1 cellular context compared by ENCODE assay signal in the genomic region with DNA sequence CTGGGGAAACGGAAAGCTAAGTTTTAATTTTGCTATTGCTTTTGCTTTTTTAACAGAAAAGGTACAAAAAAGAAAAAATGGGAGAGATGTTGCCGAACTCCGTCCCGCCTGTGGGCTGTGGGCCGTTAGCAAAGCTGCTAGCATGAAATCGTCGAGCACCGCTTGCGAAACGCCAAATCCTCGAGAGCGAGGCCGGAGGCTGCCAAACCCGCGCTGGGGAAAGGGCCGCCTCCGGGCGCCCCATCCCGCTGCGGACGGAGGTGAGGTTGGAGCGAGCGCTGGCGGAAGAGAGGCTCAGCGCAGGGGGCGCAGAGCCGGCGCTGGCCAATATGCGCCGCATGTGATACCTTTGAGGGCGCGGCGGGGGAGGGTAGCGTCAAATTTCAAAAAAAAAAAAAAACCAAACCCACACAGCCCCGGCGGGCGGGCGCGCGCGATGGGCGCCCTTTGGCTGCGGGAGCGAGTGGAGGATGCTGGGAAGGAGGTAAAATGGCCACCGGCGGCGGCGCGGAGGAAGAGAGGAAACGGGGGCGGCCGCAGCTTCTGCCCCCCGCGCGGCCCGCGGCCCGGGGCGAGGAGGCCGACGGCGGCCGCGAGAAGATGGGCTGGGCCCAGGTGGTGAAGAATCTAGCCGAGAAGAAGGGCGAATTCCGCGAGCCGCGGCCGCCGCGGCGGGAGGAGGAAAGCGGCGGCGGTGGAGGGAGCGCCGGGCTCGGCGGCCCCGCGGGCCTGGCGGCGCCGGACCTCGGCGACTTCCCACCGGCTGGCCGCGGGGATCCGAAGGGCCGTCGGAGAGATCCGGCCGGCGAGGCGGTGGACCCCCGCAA.
TF ChIP-seq lines count a peak whose summit lies in the region.

A gene with protein sequence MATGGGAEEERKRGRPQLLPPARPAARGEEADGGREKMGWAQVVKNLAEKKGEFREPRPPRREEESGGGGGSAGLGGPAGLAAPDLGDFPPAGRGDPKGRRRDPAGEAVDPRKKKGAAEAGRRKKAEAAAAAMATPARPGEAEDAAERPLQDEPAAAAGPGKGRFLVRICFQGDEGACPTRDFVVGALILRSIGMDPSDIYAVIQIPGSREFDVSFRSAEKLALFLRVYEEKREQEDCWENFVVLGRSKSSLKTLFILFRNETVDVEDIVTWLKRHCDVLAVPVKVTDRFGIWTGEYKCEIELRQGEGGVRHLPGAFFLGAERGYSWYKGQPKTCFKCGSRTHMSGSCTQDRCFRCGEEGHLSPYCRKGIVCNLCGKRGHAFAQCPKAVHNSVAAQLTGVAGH (plus strand): TSS at position 473 of the 827 bp plus-strand sequence. CDS start 17 bp downstream, at position 490.

TF ChIP-seq in HepG2, 621 proteins besides CTCF, POLR2A, EP300 and RAD21 (continued from another document and continues in another):
- TF ChIP-seq, protein P1, sequence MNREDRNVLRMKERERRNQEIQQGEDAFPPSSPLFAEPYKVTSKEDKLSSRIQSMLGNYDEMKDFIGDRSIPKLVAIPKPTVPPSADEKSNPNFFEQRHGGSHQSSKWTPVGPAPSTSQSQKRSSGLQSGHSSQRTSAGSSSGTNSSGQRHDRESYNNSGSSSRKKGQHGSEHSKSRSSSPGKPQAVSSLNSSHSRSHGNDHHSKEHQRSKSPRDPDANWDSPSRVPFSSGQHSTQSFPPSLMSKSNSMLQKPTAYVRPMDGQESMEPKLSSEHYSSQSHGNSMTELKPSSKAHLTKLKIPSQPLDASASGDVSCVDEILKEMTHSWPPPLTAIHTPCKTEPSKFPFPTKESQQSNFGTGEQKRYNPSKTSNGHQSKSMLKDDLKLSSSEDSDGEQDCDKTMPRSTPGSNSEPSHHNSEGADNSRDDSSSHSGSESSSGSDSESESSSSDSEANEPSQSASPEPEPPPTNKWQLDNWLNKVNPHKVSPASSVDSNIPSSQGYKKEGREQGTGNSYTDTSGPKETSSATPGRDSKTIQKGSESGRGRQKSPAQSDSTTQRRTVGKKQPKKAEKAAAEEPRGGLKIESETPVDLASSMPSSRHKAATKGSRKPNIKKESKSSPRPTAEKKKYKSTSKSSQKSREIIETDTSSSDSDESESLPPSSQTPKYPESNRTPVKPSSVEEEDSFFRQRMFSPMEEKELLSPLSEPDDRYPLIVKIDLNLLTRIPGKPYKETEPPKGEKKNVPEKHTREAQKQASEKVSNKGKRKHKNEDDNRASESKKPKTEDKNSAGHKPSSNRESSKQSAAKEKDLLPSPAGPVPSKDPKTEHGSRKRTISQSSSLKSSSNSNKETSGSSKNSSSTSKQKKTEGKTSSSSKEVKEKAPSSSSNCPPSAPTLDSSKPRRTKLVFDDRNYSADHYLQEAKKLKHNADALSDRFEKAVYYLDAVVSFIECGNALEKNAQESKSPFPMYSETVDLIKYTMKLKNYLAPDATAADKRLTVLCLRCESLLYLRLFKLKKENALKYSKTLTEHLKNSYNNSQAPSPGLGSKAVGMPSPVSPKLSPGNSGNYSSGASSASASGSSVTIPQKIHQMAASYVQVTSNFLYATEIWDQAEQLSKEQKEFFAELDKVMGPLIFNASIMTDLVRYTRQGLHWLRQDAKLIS (CRISPR knock-in tag; IDR thresholded peaks at IDR 0.05): no peak
- TF ChIP-seq ERF (CRISPR knock-in tag; IDR thresholded peaks at IDR 0.05) (peak; percentile 99), PHF20 (CRISPR knock-in tag; IDR thresholded peaks at IDR 0.05) (peak; percentile 69), BHLHE40 (IDR thresholded peaks at IDR 0.05; ENCODE audit: low read length) (peak; percentile 80), ELF3 (CRISPR knock-in tag; IDR thresholded peaks at IDR 0.05) (peak; percentile 97), ELF4 (CRISPR knock-in tag; IDR thresholded peaks at IDR 0.05; ENCODE audit: borderline replicate concordance) (peak; percentile 98), ZSCAN12 (CRISPR knock-in tag; IDR thresholded peaks at IDR 0.05) (peak; percentile 99), IKZF1 (IDR thresholded peaks at IDR 0.05) (no peak), FLYWCH1 (CRISPR knock-in tag; IDR thresholded peaks at IDR 0.05) (peak; percentile 89), HOXA7 (CRISPR knock-in tag; IDR thresholded peaks at IDR 0.05) (no peak), GZF1 (CRISPR knock-in tag; IDR thresholded peaks at IDR 0.05) (no peak), SIX4 (CRISPR knock-in tag; IDR thresholded peaks at IDR 0.05) (peak; percentile 100), ATM (IDR thresholded peaks at IDR 0.05; ENCODE audit: borderline replicate concordance) (no peak), ZBTB21 (CRISPR knock-in tag; IDR thresholded peaks at IDR 0.05) (peak; percentile 39; the same call in 1 of the 2 replicates), ZNF510 (CRISPR knock-in tag; IDR thresholded peaks at IDR 0.05; ENCODE audit: low read depth) (peak; percentile 70; the same call in 1 of the 2 replicates), ZBTB7B (CRISPR knock-in tag; IDR thresholded peaks at IDR 0.05) (peak; percentile 95), ZNF563 (CRISPR knock-in tag; IDR thresholded peaks at IDR 0.05) (peak; percentile 97), ZNF839 (CRISPR knock-in tag; IDR thresholded peaks at IDR 0.05; ENCODE audit: borderline replicate concordance) (0 out of 2 replicates have a peak, but pooled peaks have one; percentile 54), NFYB (CRISPR knock-in tag; IDR thresholded peaks at IDR 0.05) (peak; percentile 76), ZNF335 (CRISPR knock-in tag; IDR thresholded peaks at IDR 0.05) (peak; percentile 90), PAF1 (CRISPR knock-in tag; IDR thresholded peaks at IDR 0.05) (0 out of 2 replicates have a peak, but pooled peaks have one; percentile 79), ETV5 (CRISPR knock-in tag; IDR thresholded peaks at IDR 0.05; ENCODE audit: borderline replicate concordance) (peak; percentile 96), ZNF549 (CRISPR knock-in tag; IDR thresholded peaks at IDR 0.05) (no peak), ZNF235 (CRISPR knock-in tag; IDR thresholded peaks at IDR 0.05; ENCODE audit: borderline replicate concordance) (peak; percentile 92), KLF12 (CRISPR knock-in tag; IDR thresholded peaks at IDR 0.05; ENCODE audit: borderline replicate concordance) (peak; percentile 95), ZNF749 (CRISPR knock-in tag; IDR thresholded peaks at IDR 0.05; ENCODE audit: borderline replicate concordance) (peak; percentile 90; the same call in 1 of the 2 replicates), ZBTB8A (CRISPR knock-in tag; IDR thresholded peaks at IDR 0.05; ENCODE audit: borderline replicate concordance, low read depth) (peak; percentile 86; the same call in 1 of the 2 replicates), SKI (IDR thresholded peaks at IDR 0.05; ENCODE audit: partially characterized antibody) (peak; percentile 95), ZBTB20 (CRISPR knock-in tag; IDR thresholded peaks at IDR 0.05; ENCODE audit: borderline replicate concordance, low read depth) (peak; percentile 96), ZNF792 (CRISPR knock-in tag; IDR thresholded peaks at IDR 0.05) (peak; percentile 99), NBN (conservative IDR thresholded peaks at IDR 0.05) (no peak), MXD4 (CRISPR knock-in tag; IDR thresholded peaks at IDR 0.05) (peak; percentile 97), AKAP8 (CRISPR knock-in tag; IDR thresholded peaks at IDR 0.05) (peak; percentile 89; the same call in 1 of the 2 replicates), ZMYM3 (CRISPR knock-in tag; IDR thresholded peaks at IDR 0.05) (peak; percentile 94), ZNF260 (CRISPR knock-in tag; IDR thresholded peaks at IDR 0.05; ENCODE audit: borderline replicate concordance, low read depth) (no peak; the same call in 1 of the 2 replicates), RBAK (CRISPR knock-in tag; IDR thresholded peaks at IDR 0.05) (peak; percentile 84), ZNF614 (CRISPR knock-in tag; IDR thresholded peaks at IDR 0.05; ENCODE audit: borderline replicate concordance) (peak; percentile 96)
- TF ChIP-seq, protein P2, sequence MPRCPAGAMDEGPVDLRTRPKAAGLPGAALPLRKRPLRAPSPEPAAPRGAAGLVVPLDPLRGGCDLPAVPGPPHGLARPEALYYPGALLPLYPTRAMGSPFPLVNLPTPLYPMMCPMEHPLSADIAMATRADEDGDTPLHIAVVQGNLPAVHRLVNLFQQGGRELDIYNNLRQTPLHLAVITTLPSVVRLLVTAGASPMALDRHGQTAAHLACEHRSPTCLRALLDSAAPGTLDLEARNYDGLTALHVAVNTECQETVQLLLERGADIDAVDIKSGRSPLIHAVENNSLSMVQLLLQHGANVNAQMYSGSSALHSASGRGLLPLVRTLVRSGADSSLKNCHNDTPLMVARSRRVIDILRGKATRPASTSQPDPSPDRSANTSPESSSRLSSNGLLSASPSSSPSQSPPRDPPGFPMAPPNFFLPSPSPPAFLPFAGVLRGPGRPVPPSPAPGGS (CRISPR knock-in tag; IDR thresholded peaks at IDR 0.05): peak; percentile 98
- TF ChIP-seq, protein P3, sequence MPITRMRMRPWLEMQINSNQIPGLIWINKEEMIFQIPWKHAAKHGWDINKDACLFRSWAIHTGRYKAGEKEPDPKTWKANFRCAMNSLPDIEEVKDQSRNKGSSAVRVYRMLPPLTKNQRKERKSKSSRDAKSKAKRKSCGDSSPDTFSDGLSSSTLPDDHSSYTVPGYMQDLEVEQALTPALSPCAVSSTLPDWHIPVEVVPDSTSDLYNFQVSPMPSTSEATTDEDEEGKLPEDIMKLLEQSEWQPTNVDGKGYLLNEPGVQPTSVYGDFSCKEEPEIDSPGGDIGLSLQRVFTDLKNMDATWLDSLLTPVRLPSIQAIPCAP (CRISPR knock-in tag; IDR thresholded peaks at IDR 0.05; ENCODE audit: low read depth): no peak
- TF ChIP-seq, protein P4, sequence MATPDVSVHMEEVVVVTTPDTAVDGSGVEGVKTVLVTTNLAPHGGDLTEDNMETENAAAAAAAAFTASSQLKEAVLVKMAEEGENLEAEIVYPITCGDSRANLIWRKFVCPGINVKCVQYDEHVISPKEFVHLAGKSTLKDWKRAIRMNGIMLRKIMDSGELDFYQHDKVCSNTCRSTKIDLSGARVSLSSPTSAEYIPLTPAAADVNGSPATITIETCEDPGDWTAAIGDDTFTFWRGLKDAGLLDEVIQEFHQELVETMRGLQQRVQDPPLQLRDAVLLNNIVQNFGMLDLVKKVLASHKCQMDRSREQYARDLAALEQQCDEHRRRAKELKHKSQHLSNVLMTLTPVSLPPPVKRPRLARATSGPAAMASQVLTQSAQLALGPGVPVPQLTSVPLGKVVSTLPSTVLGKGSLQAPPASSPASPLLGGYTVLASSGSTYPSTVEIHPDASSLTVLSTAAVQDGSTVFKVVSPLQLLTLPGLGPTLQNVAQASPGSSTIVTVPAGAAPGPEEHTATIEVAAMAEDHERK (CRISPR knock-in tag; IDR thresholded peaks at IDR 0.05; ENCODE audit: low read depth): peak; percentile 69; the same call in 1 of the 2 replicates
- TF ChIP-seq, protein P5, sequence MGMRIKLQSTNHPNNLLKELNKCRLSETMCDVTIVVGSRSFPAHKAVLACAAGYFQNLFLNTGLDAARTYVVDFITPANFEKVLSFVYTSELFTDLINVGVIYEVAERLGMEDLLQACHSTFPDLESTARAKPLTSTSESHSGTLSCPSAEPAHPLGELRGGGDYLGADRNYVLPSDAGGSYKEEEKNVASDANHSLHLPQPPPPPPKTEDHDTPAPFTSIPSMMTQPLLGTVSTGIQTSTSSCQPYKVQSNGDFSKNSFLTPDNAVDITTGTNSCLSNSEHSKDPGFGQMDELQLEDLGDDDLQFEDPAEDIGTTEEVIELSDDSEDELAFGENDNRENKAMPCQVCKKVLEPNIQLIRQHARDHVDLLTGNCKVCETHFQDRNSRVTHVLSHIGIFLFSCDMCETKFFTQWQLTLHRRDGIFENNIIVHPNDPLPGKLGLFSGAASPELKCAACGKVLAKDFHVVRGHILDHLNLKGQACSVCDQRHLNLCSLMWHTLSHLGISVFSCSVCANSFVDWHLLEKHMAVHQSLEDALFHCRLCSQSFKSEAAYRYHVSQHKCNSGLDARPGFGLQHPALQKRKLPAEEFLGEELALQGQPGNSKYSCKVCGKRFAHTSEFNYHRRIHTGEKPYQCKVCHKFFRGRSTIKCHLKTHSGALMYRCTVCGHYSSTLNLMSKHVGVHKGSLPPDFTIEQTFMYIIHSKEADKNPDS (CRISPR knock-in tag; IDR thresholded peaks at IDR 0.05): no peak; the same call in 1 of the 2 replicates
- TF ChIP-seq, protein P6, sequence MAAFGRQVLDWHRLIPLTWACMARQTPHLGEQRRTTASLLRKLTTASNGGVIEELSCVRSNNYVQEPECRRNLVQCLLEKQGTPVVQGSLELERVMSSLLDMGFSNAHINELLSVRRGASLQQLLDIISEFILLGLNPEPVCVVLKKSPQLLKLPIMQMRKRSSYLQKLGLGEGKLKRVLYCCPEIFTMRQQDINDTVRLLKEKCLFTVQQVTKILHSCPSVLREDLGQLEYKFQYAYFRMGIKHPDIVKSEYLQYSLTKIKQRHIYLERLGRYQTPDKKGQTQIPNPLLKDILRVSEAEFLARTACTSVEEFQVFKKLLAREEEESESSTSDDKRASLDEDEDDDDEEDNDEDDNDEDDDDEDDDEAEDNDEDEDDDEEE (CRISPR knock-in tag; IDR thresholded peaks at IDR 0.05): peak; percentile 98
- TF ChIP-seq, protein P7, sequence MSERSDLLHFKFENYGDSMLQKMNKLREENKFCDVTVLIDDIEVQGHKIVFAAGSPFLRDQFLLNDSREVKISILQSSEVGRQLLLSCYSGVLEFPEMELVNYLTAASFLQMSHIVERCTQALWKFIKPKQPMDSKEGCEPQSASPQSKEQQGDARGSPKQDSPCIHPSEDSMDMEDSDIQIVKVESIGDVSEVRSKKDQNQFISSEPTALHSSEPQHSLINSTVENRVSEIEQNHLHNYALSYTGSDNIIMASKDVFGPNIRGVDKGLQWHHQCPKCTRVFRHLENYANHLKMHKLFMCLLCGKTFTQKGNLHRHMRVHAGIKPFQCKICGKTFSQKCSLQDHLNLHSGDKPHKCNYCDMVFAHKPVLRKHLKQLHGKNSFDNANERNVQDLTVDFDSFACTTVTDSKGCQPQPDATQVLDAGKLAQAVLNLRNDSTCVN (CRISPR knock-in tag; IDR thresholded peaks at IDR 0.05; ENCODE audit: borderline replicate concordance): peak; percentile 95
- TF ChIP-seq, protein P8, sequence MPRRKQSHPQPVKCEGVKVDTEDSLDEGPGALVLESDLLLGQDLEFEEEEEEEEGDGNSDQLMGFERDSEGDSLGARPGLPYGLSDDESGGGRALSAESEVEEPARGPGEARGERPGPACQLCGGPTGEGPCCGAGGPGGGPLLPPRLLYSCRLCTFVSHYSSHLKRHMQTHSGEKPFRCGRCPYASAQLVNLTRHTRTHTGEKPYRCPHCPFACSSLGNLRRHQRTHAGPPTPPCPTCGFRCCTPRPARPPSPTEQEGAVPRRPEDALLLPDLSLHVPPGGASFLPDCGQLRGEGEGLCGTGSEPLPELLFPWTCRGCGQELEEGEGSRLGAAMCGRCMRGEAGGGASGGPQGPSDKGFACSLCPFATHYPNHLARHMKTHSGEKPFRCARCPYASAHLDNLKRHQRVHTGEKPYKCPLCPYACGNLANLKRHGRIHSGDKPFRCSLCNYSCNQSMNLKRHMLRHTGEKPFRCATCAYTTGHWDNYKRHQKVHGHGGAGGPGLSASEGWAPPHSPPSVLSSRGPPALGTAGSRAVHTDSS (CRISPR knock-in tag; conservative IDR thresholded peaks at IDR 0.05): 0 out of 2 replicates have a peak, but pooled peaks have one; percentile 67
- TF ChIP-seq, protein P9, sequence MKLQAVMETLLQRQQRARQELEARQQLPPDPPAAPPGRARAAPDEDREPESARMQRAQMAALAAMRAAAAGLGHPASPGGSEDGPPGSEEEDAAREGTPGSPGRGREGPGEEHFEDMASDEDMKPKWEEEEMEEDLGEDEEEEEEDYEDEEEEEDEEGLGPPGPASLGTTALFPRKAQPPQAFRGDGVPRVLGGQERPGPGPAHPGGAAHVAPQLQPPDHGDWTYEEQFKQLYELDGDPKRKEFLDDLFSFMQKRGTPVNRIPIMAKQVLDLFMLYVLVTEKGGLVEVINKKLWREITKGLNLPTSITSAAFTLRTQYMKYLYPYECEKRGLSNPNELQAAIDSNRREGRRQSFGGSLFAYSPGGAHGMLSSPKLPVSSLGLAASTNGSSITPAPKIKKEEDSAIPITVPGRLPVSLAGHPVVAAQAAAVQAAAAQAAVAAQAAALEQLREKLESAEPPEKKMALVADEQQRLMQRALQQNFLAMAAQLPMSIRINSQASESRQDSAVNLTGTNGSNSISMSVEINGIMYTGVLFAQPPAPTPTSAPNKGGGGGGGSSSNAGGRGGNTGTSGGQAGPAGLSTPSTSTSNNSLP (IDR thresholded peaks at IDR 0.05; ENCODE audit: low read depth, low read length): peak; percentile 90; the same call in 1 of the 2 replicates
